Comparison of ENCODE assay signal across 13 cellular contexts in genomic region chr19:38844093-38844686, GRCh38. TPM values are rescaled to one million over a fixed set of nuclear protein-coding genes. Genes with fewer than 3 reads are reported as not detected.
DNase-seq lines count a peak whose midpoint lies in the region; ATAC-seq, FAIRE-seq and TF ChIP-seq lines count a peak whose summit lies in the region.
"Had no signal": no experiment of that assay in that cellular context is flagged by ENCODE, and none has a peak within 500 bp of the region (broad histone marks: within the 10 kb centered on the region; RNA-seq: fewer than 3 reads in every experiment).

No MANE protein-coding gene starts in this region.

- H3K9me3 Mint-ChIP-seq in CD4-positive, alpha-beta T cell = no peaks in the 10 kb centered on the region
- H3K9me3 Mint-ChIP-seq in activated naive CD4-positive, alpha-beta T cell treated with anti-CD3 and anti-CD28 coated beads, Interleukin-2, amount 50 U/mL, for 72 hours = no peaks in the 10 kb centered on the region
- H3K9me3 Mint-ChIP-seq: mesothelial cell of epicardium had no signal

- H3K27ac ChIP-seq in CD4-positive, alpha-beta T cell (ENCODE audit: low read depth, low read length) = no peak overlapping the region
- no peak overlapping the region for H3K27ac ChIP-seq in neuronal stem cell (replicated peaks; ENCODE audit: low read length)

- no peak overlapping the region for H2BK15ac ChIP-seq in neuronal stem cell (ENCODE audit: low read length)

- no peak overlapping the region for H2BK120ac ChIP-seq in neuronal stem cell (ENCODE audit: low read depth, low read length)

- peak overlapping the region; percentile 84 for H3K4me3 Mint-ChIP-seq in CD4-positive, alpha-beta T cell
- H3K4me3 Mint-ChIP-seq: mesothelial cell of epicardium had no signal

- H4K8ac ChIP-seq in neuronal stem cell (ENCODE audit: low read depth, low read length) = no peak overlapping the region

- no peaks in the 10 kb centered on the region for H3K27me3 ChIP-seq in CD4-positive, alpha-beta T cell (ENCODE audit: control insufficient read depth, insufficient read depth, low read length)
- no peaks in the 10 kb centered on the region for H3K27me3 ChIP-seq in neuronal stem cell (ENCODE audit: control insufficient read depth in 3 of 3, insufficient read depth in 3 of 3, low read depth in 1 of 3, low read length in 3 of 3)

- no peak overlapping the region for H3K18ac ChIP-seq in neuronal stem cell (ENCODE audit: low read length)

- H3K27ac Mint-ChIP-seq in CD4-positive, alpha-beta T cell = peak overlapping the region; percentile 88
- peak overlapping the region; percentile 62 to 97 for H3K27ac Mint-ChIP-seq in activated naive CD4-positive, alpha-beta T cell treated with anti-CD3 and anti-CD28 coated beads, Interleukin-2, amount 50 U/mL, for 72 hours
- H3K27ac Mint-ChIP-seq: mesothelial cell of epicardium had no signal

- no CpG with 5 or more reads among the region's 11 CpGs for WGBS in neuronal stem cell (ENCODE audit: extremely low coverage in 2 of 2, insufficient read length in 2 of 2, insufficient replicate concordance in 1 of 2), 2 donors

- H3K4me1 Mint-ChIP-seq in CD4-positive, alpha-beta T cell (ENCODE audit: low read depth) = peaks cover 87% of the 10 kb centered on the region

- H2AK5ac ChIP-seq in neuronal stem cell (ENCODE audit: low read depth, low read length) = no peak overlapping the region

- no peak overlapping the region for H3K9ac ChIP-seq in neuronal stem cell (ENCODE audit: low read depth, low read length, poor library complexity)

- TF ChIP-seq POLR2A in GM12892 (IDR thresholded peaks at IDR 0.05; ENCODE audit: low read depth, low read length) = peak; percentile 29; the same call in 1 of the 2 replicates

- ATAC-seq in CD4-positive, alpha-beta T cell (ENCODE audit: poor library complexity) = no peak
- ATAC-seq in activated naive CD4-positive, alpha-beta T cell treated with anti-CD3 and anti-CD28 coated beads, Interleukin-2, amount 50 U/mL, for 72 hours = peak in 1 of 2 donors; percentile 19
- no peak for ATAC-seq in sciatic nerve
- ATAC-seq in GM21423 (IDR thresholded peaks at IDR 0.05; ENCODE audit: unreplicated experiment) = no peak
- ATAC-seq in HG02678 (IDR thresholded peaks at IDR 0.05; ENCODE audit: unreplicated experiment) = no peak

- no peak overlapping the region for H2BK12ac ChIP-seq in neuronal stem cell (ENCODE audit: low read length)

- H3K23ac ChIP-seq in neuronal stem cell (ENCODE audit: low read depth, low read length, poor library complexity) = no peak overlapping the region

- H3K27me3 Mint-ChIP-seq in CD4-positive, alpha-beta T cell = peaks cover 5% of the 10 kb centered on the region

- CTCF ChIA-PET in CD4-positive, alpha-beta T cell (lab: Charles Lee) = no interaction called here

- H3K9me3 ChIP-seq in CD4-positive, alpha-beta T cell (ENCODE audit: control insufficient read depth, low read length) = no peaks in the 10 kb centered on the region
- no peaks in the 10 kb centered on the region for H3K9me3 ChIP-seq in neuronal stem cell (replicated peaks in 1 of 2; ENCODE audit: control insufficient read depth in 2 of 2, insufficient read depth in 1 of 2, low read depth in 1 of 2, low read length in 2 of 2)

- POLR2A ChIA-PET in CD4-positive, alpha-beta T cell (lab: Charles Lee) = interaction anchor here (1.4 kb wide), 1 partner anchor 12 kb away, joined by 6 read pairs; the partner anchor contains the start of gene ECH1

- peaks cover 12% of the 10 kb centered on the region for H3K79me1 ChIP-seq in neuronal stem cell (ENCODE audit: low read depth, low read length)

- no peak for FAIRE-seq in GM12892 (lab: Jason Lieb, UNC)
- FAIRE-seq: D721Med had no signal

- peaks cover 99% of the 10 kb centered on the region for H3K36me3 Mint-ChIP-seq in CD4-positive, alpha-beta T cell (ENCODE audit: low read depth)
- peaks cover 83 to 91% of the 10 kb centered on the region in 2 donors for H3K36me3 Mint-ChIP-seq in activated naive CD4-positive, alpha-beta T cell treated with anti-CD3 and anti-CD28 coated beads, Interleukin-2, amount 50 U/mL, for 72 hours

- no peak for TF ChIP-seq CTCF in CD4-positive, alpha-beta T cell (IDR thresholded peaks at IDR 0.05)

- H3K4me2 ChIP-seq in neuronal stem cell (ENCODE audit: insufficient read depth, low read length, poor library complexity, severe bottlenecking) = no peak overlapping the region

- peaks cover 74 to 99% of the 10 kb centered on the region in 2 donors for H3K36me3 ChIP-seq in neuronal stem cell (replicated peaks in 1 of 2; ENCODE audit: control insufficient read depth in 2 of 2, insufficient read depth in 2 of 2, low read length in 2 of 2)

- H2BK5ac ChIP-seq in neuronal stem cell (ENCODE audit: low read length) = peak overlapping the region; percentile 0

- no peak overlapping the region for H3K14ac ChIP-seq in neuronal stem cell (ENCODE audit: low read length)

- no peak overlapping the region for H2AFZ ChIP-seq in neuronal stem cell (ENCODE audit: low read length)

- peaks cover 7 to 9% of the 10 kb centered on the region in 2 donors for H3K4me1 ChIP-seq in neuronal stem cell (ENCODE audit: control insufficient read depth in 2 of 2, insufficient read depth in 1 of 2, low read depth in 1 of 2, low read length in 2 of 2)

- intact Hi-C loops in CD4-positive, alpha-beta T cell (cut with DNase I, micrococcal nuclease) = loop anchor here (5.0 to 10.0 kb wide), 2 partner anchors 33 to 109 kb away; partner anchors contain the start of gene RINL (in 1 of the 2)
- intact Hi-C loops in sciatic nerve (cut with DNase I) = no loop called here

- no peak overlapping the region for H4K91ac ChIP-seq in neuronal stem cell (ENCODE audit: low read depth, low read length, poor library complexity)

- no peak overlapping the region for H3K4ac ChIP-seq in neuronal stem cell (ENCODE audit: low read length)

- H3K4me3 ChIP-seq in neuronal stem cell (ENCODE audit: low read length in 2 of 2) = no peak overlapping the region

- DNase-seq in CD4-positive, alpha-beta T cell = no peak
- DNase-seq in GM12892 (ENCODE audit: insufficient read length) (no peak), neuronal stem cell (ENCODE audit: low spot score) (no peak), sciatic nerve (ENCODE audit: low spot score) (no peak)
- no peak for DNase-seq in activated naive CD4-positive, alpha-beta T cell treated with anti-CD3 and anti-CD28 coated beads, Interleukin-2, amount 50 U/mL, for 72 hours (ENCODE audit: low spot score in 2 of 2)
- DNase-seq: activated gamma-delta T cell treated with Interleukin-2 at 50 U/mL for 16 hours; NCI-H2171 treated with DMSO at 0.1 percent for 48 hours; stimulated activated CD4-positive, alpha-beta T cell treated with anti-CD3 and anti-CD28 coated beads, Interleukin-1b, Interleukin-23, amount 100 ng/mL, for 48 hours had no signal

RNA-seq across cellular contexts. Expression of gene HNRNPL, which starts 5.6 kb away (rescaled TPM):
- total RNA-seq in CD4-positive, alpha-beta T cell = 100 to 1,000 TPM; 535 to 565 TPM
- 282 TPM for polyA plus RNA-seq in GM12892 (2012; ENCODE audit: missing spikeins)
- 100 to 1,000 TPM; 658 to 720 TPM for total RNA-seq in activated naive CD4-positive, alpha-beta T cell treated with anti-CD3 and anti-CD28 coated beads, Interleukin-2, amount 50 U/mL, for 72 hours
- 340 TPM for polyA plus RNA-seq in neuronal stem cell (2013, experiment 1 of 2)
- 361 TPM for polyA plus RNA-seq in neuronal stem cell (2013, experiment 2 of 2)
- total RNA-seq in sciatic nerve = 192 TPM

RNA-seq across cellular contexts. Expression of gene ECH1, which starts 12.6 kb away (rescaled TPM):
- 10 to 100 TPM; 32.6 to 35.3 TPM for total RNA-seq in CD4-positive, alpha-beta T cell
- 165 TPM for polyA plus RNA-seq in GM12892 (2012; ENCODE audit: missing spikeins)
- total RNA-seq in activated naive CD4-positive, alpha-beta T cell treated with anti-CD3 and anti-CD28 coated beads, Interleukin-2, amount 50 U/mL, for 72 hours = 100 to 1,000 TPM; 129 to 170 TPM
- 153 TPM for polyA plus RNA-seq in neuronal stem cell (2013, experiment 1 of 2)
- polyA plus RNA-seq in neuronal stem cell (2013, experiment 2 of 2) = 162 TPM
- 106 TPM for total RNA-seq in sciatic nerve

RNA-seq across cellular contexts. Expression of gene LGALS4, which starts 31.4 kb away (rescaled TPM):
- total RNA-seq in CD4-positive, alpha-beta T cell = 1 to 10 TPM; 2.3 to 3.1 TPM
- polyA plus RNA-seq in GM12892 (2012; ENCODE audit: missing spikeins) = 0.78 TPM
- total RNA-seq in activated naive CD4-positive, alpha-beta T cell treated with anti-CD3 and anti-CD28 coated beads, Interleukin-2, amount 50 U/mL, for 72 hours = under 1 TPM; 0.59 to 0.66 TPM
- 0.36 TPM for polyA plus RNA-seq in neuronal stem cell (2013, experiment 1 of 2)
- polyA plus RNA-seq in neuronal stem cell (2013, experiment 2 of 2) = 0.42 TPM
- 1.3 TPM for total RNA-seq in sciatic nerve

RNA-seq across cellular contexts. Expression of gene RINL, which starts 33.9 kb away (rescaled TPM):
- 10 to 100 TPM; 19.5 to 21.3 TPM for total RNA-seq in CD4-positive, alpha-beta T cell
- polyA plus RNA-seq in GM12892 (2012; ENCODE audit: missing spikeins) = 31.9 TPM
- total RNA-seq in activated naive CD4-positive, alpha-beta T cell treated with anti-CD3 and anti-CD28 coated beads, Interleukin-2, amount 50 U/mL, for 72 hours = 100 to 1,000 TPM; 105 to 137 TPM
- 6.6 TPM for polyA plus RNA-seq in neuronal stem cell (2013, experiment 1 of 2)
- polyA plus RNA-seq in neuronal stem cell (2013, experiment 2 of 2) = 6.7 TPM
- 9.6 TPM for total RNA-seq in sciatic nerve

RNA-seq across cellular contexts. Expression of gene LGALS7B, which starts 55.2 kb away (rescaled TPM):
- total RNA-seq in CD4-positive, alpha-beta T cell = not detected
- polyA plus RNA-seq in GM12892 (2012; ENCODE audit: missing spikeins) = not detected
- not detected for total RNA-seq in activated naive CD4-positive, alpha-beta T cell treated with anti-CD3 and anti-CD28 coated beads, Interleukin-2, amount 50 U/mL, for 72 hours
- not detected for polyA plus RNA-seq in neuronal stem cell (2013, experiment 1 of 2)
- polyA plus RNA-seq in neuronal stem cell (2013, experiment 2 of 2) = not detected
- not detected for total RNA-seq in sciatic nerve
- total RNA-seq: cerebellum, mesothelial cell of epicardium had no signal
